8 cellular contexts compared by ENCODE assay signal in genomic region chr20:35093245-35093884, GRCh38. TPM values are rescaled to one million over a fixed set of nuclear protein-coding genes. Genes with fewer than 3 reads are reported as not detected.
DNase-seq lines count a peak whose midpoint lies in the region; ATAC-seq and TF ChIP-seq lines count a peak whose summit lies in the region.

No MANE protein-coding gene starts in this region.

- no peaks in the 10 kb centered on the region for H3K36me3 Mint-ChIP-seq in glutamatergic neuron (ENCODE audit: unreplicated experiment)

- ATAC-seq in GM18502 (IDR thresholded peaks at IDR 0.05; ENCODE audit: poor library complexity, unreplicated experiment) (no peak), HG02970 (IDR thresholded peaks at IDR 0.05; ENCODE audit: low FRiP score, unreplicated experiment) (no peak)

- peaks cover 6% of the 10 kb centered on the region for H3K27me3 Mint-ChIP-seq in glutamatergic neuron (ENCODE audit: unreplicated experiment)

- H3K27ac Mint-ChIP-seq in glutamatergic neuron (ENCODE audit: unreplicated experiment) = peak overlapping the region; percentile 96

- H3K9me3 Mint-ChIP-seq in glutamatergic neuron (ENCODE audit: unreplicated experiment) = peaks cover 8% of the 10 kb centered on the region

- peaks cover 13% of the 10 kb centered on the region for H3K4me1 Mint-ChIP-seq in glutamatergic neuron (ENCODE audit: low read depth, unreplicated experiment)

- DNase-seq in AG08396 (ENCODE audit: low spot score) (peak; percentile 63), HuH-7 (ENCODE audit: low spot score) (peak; percentile 15), activated T-cell treated with anti-CD3 and anti-CD28 coated beads for 48 hours (ENCODE audit: low read depth) (peak; percentile 13), glutamatergic neuron (no peak)
- DNase-seq in stimulated activated CD4-positive, alpha-beta T cell treated with anti-CD3 and anti-CD28 coated beads, Interleukin-1b, Interleukin-23, amount 100 ng/mL, for 4 hours (ENCODE audit: low read depth in 2 of 2) = peak; percentile 14 to 26
- no peak for DNase-seq in NK-92 treated with Interleukin-12 subunit alpha and Interleukin-12 subunit beta, amount 100 ng/mL, for 24 hours (lab: John Stamatoyannopoulos, UW)

- H3K4me3 Mint-ChIP-seq in glutamatergic neuron (ENCODE audit: unreplicated experiment) = peak overlapping the region; percentile 84

- no peak for TF ChIP-seq CTCF in glutamatergic neuron (IDR thresholded peaks at IDR 0.05; ENCODE audit: partially characterized antibody, unreplicated experiment)

RNA-seq across cellular contexts. Expression of gene TRPC4AP, which starts 0.8 kb away (rescaled TPM):
- 67.5 TPM for total RNA-seq in glutamatergic neuron (ENCODE audit: unreplicated experiment)

RNA-seq across cellular contexts. Expression of gene EDEM2, which starts 53.8 kb away (rescaled TPM):
- 10.8 TPM for total RNA-seq in glutamatergic neuron (ENCODE audit: unreplicated experiment)

Comparison
In these comparisons a context has a peak if more than half of its experiments do, and no peak if none do; other contexts are left out.
1. DNase-seq: peak in AG08396 (single experiment), HuH-7 (single experiment), activated T-cell treated with anti-CD3 and anti-CD28 coated beads for 48 hours (single experiment) and stimulated activated CD4-positive, alpha-beta T cell treated with anti-CD3 and anti-CD28 coated beads, Interleukin-1b, Interleukin-23, amount 100 ng/mL, for 4 hours (2 of 2); none in glutamatergic neuron (single experiment) and NK-92 treated with Interleukin-12 subunit alpha and Interleukin-12 subunit beta, amount 100 ng/mL, for 24 hours (single experiment).